ENCODE assay signal across 9 cellular contexts in genomic region chr1:39238476-39238875, GRCh38. TPM values are rescaled to one million over a fixed set of nuclear protein-coding genes. Genes with fewer than 3 reads are reported as not detected.
DNase-seq lines count a peak whose midpoint lies in the region; ATAC-seq and TF ChIP-seq lines count a peak whose summit lies in the region.
"Had no signal": no experiment of that assay in that cellular context is flagged by ENCODE, and none has a peak within 500 bp of the region (broad histone marks: within the 10 kb centered on the region; RNA-seq: fewer than 3 reads in every experiment).

No MANE protein-coding gene starts in this region.

- ATAC-seq in GM21619 (IDR thresholded peaks at IDR 0.05; ENCODE audit: unreplicated experiment) = no peak
- ATAC-seq in HG02885 (IDR thresholded peaks at IDR 0.05; ENCODE audit: poor library complexity, unreplicated experiment) = no peak
- ATAC-seq in HG03439 (IDR thresholded peaks at IDR 0.05; ENCODE audit: unreplicated experiment) = no peak

- H3K36me3 Mint-ChIP-seq in activated T-helper 1 cell treated with anti-CD3 and anti-CD28 coated beads, Interleukin-12 subunit alpha, Interleukin-12 subunit beta, Interleukin-2, Interleukin-4 antibody, amounts not matched to agents 30 ng/mL and 10 ng/mL and 1 ng/mL, durations not matched to agents 14 hours and 24 hours and 36 hours (ENCODE audit: low read depth) = peaks cover 26% of the 10 kb centered on the region

- peak overlapping the region; percentile 75 for H3K27ac Mint-ChIP-seq in activated T-helper 1 cell treated with anti-CD3 and anti-CD28 coated beads, Interleukin-12 subunit alpha, Interleukin-12 subunit beta, Interleukin-2, Interleukin-4 antibody, amounts not matched to agents 30 ng/mL and 10 ng/mL and 1 ng/mL, durations not matched to agents 14 hours and 24 hours and 36 hours

- H3K4me3 Mint-ChIP-seq in activated T-helper 1 cell treated with anti-CD3 and anti-CD28 coated beads, Interleukin-12 subunit alpha, Interleukin-12 subunit beta, Interleukin-2, Interleukin-4 antibody, amounts not matched to agents 30 ng/mL and 10 ng/mL and 1 ng/mL, durations not matched to agents 14 hours and 24 hours and 36 hours = no peak overlapping the region

- H3K4me3 ChIP-seq in foreskin fibroblast (ENCODE audit: low read depth in 1 of 2, low read length in 2 of 2) (no peak overlapping the region), suprapubic skin (no peak overlapping the region)
- H3K4me3 ChIP-seq: esophagus squamous epithelium had no signal

- TF ChIP-seq CTCF in foreskin fibroblast (IDR thresholded peaks at IDR 0.05; ENCODE audit: low read depth, low read length) = no peak
- no peak for TF ChIP-seq CTCF in suprapubic skin (IDR thresholded peaks at IDR 0.05)

- no peak for TF ChIP-seq EP300 in suprapubic skin (IDR thresholded peaks at IDR 0.05)

- H3K27me3 ChIP-seq in suprapubic skin = no peaks in the 10 kb centered on the region
- H3K27me3 ChIP-seq: esophagus squamous epithelium had no signal

- H3K4me1 Mint-ChIP-seq in activated T-helper 1 cell treated with anti-CD3 and anti-CD28 coated beads, Interleukin-12 subunit alpha, Interleukin-12 subunit beta, Interleukin-2, Interleukin-4 antibody, amounts not matched to agents 30 ng/mL and 10 ng/mL and 1 ng/mL, durations not matched to agents 14 hours and 24 hours and 36 hours (ENCODE audit: low read depth) = peaks cover 29% of the 10 kb centered on the region

- no peaks in the 10 kb centered on the region for H3K9me3 Mint-ChIP-seq in activated T-helper 1 cell treated with anti-CD3 and anti-CD28 coated beads, Interleukin-12 subunit alpha, Interleukin-12 subunit beta, Interleukin-2, Interleukin-4 antibody, amounts not matched to agents 30 ng/mL and 10 ng/mL and 1 ng/mL, durations not matched to agents 14 hours and 24 hours and 36 hours

- intact Hi-C loops in activated T-helper 1 cell treated with anti-CD3 and anti-CD28 coated beads, Interleukin-12 subunit alpha, Interleukin-12 subunit beta, Interleukin-2, Interleukin-4 antibody, amounts not matched to agents 30 ng/mL and 10 ng/mL and 1 ng/mL, durations not matched to agents 14 hours and 24 hours and 36 hours (cut with micrococcal nuclease) = no loop called here

- 38% methylated on average over 1 of the region's 1 CpG for WGBS in suprapubic skin

- no peak for TF ChIP-seq POLR2A in suprapubic skin (IDR thresholded peaks at IDR 0.05)

- H3K27ac ChIP-seq in suprapubic skin = no peak overlapping the region
- H3K27ac ChIP-seq: esophagus squamous epithelium had no signal

- peaks cover 3% of the 10 kb centered on the region for H3K4me1 ChIP-seq in suprapubic skin

- no peaks in the 10 kb centered on the region for H3K9me3 ChIP-seq in suprapubic skin
- H3K9me3 ChIP-seq: esophagus squamous epithelium had no signal

- DNase-seq in G401 (ENCODE audit: low spot score) (peak; percentile 45), foreskin fibroblast (peak; percentile 62 to 79), pons (ENCODE audit: low spot score) (peak; percentile 96), suprapubic skin (ENCODE audit: low spot score in 2 of 2) (no peak)
- no peak for DNase-seq in activated T-helper 1 cell treated with anti-CD3 and anti-CD28 coated beads, Interleukin-12 subunit alpha, Interleukin-12 subunit beta, Interleukin-2, Interleukin-4 antibody, amounts not matched to agents 30 ng/mL and 10 ng/mL and 1 ng/mL, durations not matched to agents 14 hours and 24 hours and 36 hours (ENCODE audit: low spot score)
- DNase-seq: esophagus squamous epithelium had no signal

- no peaks in the 10 kb centered on the region for H3K36me3 ChIP-seq in suprapubic skin

- no peaks in the 10 kb centered on the region for H3K27me3 Mint-ChIP-seq in activated T-helper 1 cell treated with anti-CD3 and anti-CD28 coated beads, Interleukin-12 subunit alpha, Interleukin-12 subunit beta, Interleukin-2, Interleukin-4 antibody, amounts not matched to agents 30 ng/mL and 10 ng/mL and 1 ng/mL, durations not matched to agents 14 hours and 24 hours and 36 hours (ENCODE audit: insufficient read depth)

- in situ Hi-C loops in G401 (cut with HindIII; ENCODE audit: low sequenced_read_pairs) = no loop called here

RNA-seq across cellular contexts. Expression of gene MACF1, which starts 34.0 kb away (rescaled TPM):
- 89.7 and 134 TPM in 2 replicates for total RNA-seq in G401 (2014; rRNA removed; shearing (Covaris generic))
- 224 and 226 TPM in 2 replicates for total RNA-seq in activated T-helper 1 cell treated with anti-CD3 and anti-CD28 coated beads, Interleukin-12 subunit alpha, Interleukin-12 subunit beta, Interleukin-2, Interleukin-4 antibody, amounts not matched to agents 30 ng/mL and 10 ng/mL and 1 ng/mL, durations not matched to agents 14 hours and 24 hours and 36 hours
- 100 to 1,000 TPM; 421 to 942 (median 545) TPM for total RNA-seq in suprapubic skin

Comparison
In these comparisons a context has a peak if more than half of its experiments do, and no peak if none do; other contexts are left out.
1. DNase-seq: peak in G401 (single experiment), foreskin fibroblast (2 of 2) and pons (single experiment); none in activated T-helper 1 cell treated with anti-CD3 and anti-CD28 coated beads, Interleukin-12 subunit alpha, Interleukin-12 subunit beta, Interleukin-2, Interleukin-4 antibody, amounts not matched to agents 30 ng/mL and 10 ng/mL and 1 ng/mL, durations not matched to agents 14 hours and 24 hours and 36 hours (single experiment) and suprapubic skin (0 of 2).